In the genomic region with DNA sequence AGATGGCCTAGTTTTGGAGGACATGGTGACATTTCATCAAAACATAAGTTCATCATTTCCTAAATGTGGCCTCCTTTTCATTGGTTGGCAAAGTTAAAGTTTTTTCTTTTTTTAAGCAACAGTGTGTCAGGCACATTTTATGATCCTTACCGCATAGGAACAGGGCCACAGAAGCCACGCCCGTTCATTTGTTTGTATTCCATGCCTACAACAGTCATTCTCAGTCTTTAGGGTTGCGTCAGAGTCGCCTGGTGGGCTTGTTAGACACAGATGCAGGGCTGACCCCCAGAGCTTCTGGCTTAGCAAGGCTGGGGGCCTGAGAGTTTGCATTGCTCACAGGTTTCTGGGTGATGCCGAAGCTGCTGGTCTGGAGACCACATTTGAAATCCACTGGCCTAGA, we compare ENCODE assay signal across 25 cellular contexts.
"Had no signal": no experiment of that assay in that cellular context is flagged by ENCODE, and none has a peak within 500 bp of the region (broad histone marks: within the 10 kb centered on the region; RNA-seq: fewer than 3 reads in every experiment).

No MANE protein-coding gene starts in this region.

- H3K36me3 ChIP-seq: ascending aorta, Peyer's patch had no signal

- H3K4me3 ChIP-seq: ascending aorta, body of pancreas, Peyer's patch had no signal

- H3K9me3 Mint-ChIP-seq: activated naive CD4-positive, alpha-beta T cell treated with anti-CD3 and anti-CD28 coated beads, Interleukin-2, amount 50 U/mL, for 72 hours; activated naive CD8-positive, alpha-beta T cell treated with anti-CD3 and anti-CD28 coated beads, Interleukin-2, amount 50 U/mL, for 24 hours; activated T-cell treated with anti-CD3 and anti-CD28 coated beads, Interleukin-2, amount 50 U/mL, for 24 hours; activated T-helper 1 cell treated with anti-CD3 and anti-CD28 coated beads, Interleukin-12 subunit alpha, Interleukin-12 subunit beta, Interleukin-2, Interleukin-4 antibody, amounts not matched to agents 30 ng/mL and 10 ng/mL and 1 ng/mL, durations not matched to agents 14 hours and 24 hours and 36 hours; T-helper 1 cell treated with Interleukin-12 subunit alpha and Interleukin-12 subunit beta and Interleukin-4 antibody, amounts not matched to agents 30 μg/mL and 1 μg/mL, for 36 hours had no signal

- H3K27ac Mint-ChIP-seq: activated CD8-positive, alpha-beta memory T cell treated with anti-CD3 and anti-CD28 coated beads, Interleukin-2, amount 10 ng/mL, durations not matched to agents 7 days and 5 days; activated naive CD4-positive, alpha-beta T cell treated with anti-CD3 and anti-CD28 coated beads, Interleukin-2, amount 50 U/mL, for 72 hours; activated naive CD8-positive, alpha-beta T cell treated with anti-CD3 and anti-CD28 coated beads, Interleukin-2, amount 50 U/mL, for 24 hours; activated T-cell treated with anti-CD3 and anti-CD28 coated beads, Interleukin-2, amount 50 U/mL, for 24 hours; activated T-helper 1 cell treated with anti-CD3 and anti-CD28 coated beads, Interleukin-12 subunit alpha, Interleukin-12 subunit beta, Interleukin-2, Interleukin-4 antibody, amounts not matched to agents 30 ng/mL and 10 ng/mL and 1 ng/mL, durations not matched to agents 14 hours and 24 hours and 36 hours; T-helper 1 cell treated with Interleukin-12 subunit alpha and Interleukin-12 subunit beta and Interleukin-4 antibody, amounts not matched to agents 30 μg/mL and 1 μg/mL, for 36 hours had no signal

- H3K27me3 ChIP-seq: ascending aorta, body of pancreas, Peyer's patch had no signal

- H3K9me3 ChIP-seq: ascending aorta, body of pancreas, Peyer's patch had no signal

- DNase-seq: activated CD4-positive, alpha-beta T cell treated with anti-CD3 and anti-CD28 coated beads for 4 hours; activated CD4-positive, alpha-beta T cell treated with anti-CD3 and anti-CD28 coated beads, Interleukin-2, amount 50 U/mL, for 48 hours; activated CD8-positive, alpha-beta memory T cell treated with anti-CD3 and anti-CD28 coated beads, Interleukin-2, amount 10 ng/mL, durations not matched to agents 7 days and 5 days; activated effector memory CD4-positive, alpha-beta T cell treated with Interleukin-2 at 50 U/mL for 16 hours; activated naive CD4-positive, alpha-beta T cell treated with Interleukin-2 at 50 U/mL for 16 hours; activated naive CD8-positive, alpha-beta T cell treated with anti-CD3 and anti-CD28 coated beads, Interleukin-2, amount 50 U/mL, for 24 hours; activated T-cell treated with anti-CD3 and anti-CD28 coated beads, Interleukin-2, amount 50 U/mL, for 24 hours; amniotic stem cell; body of pancreas; central memory CD4-positive, alpha-beta T cell; MV-4-11; NCI-H1092 treated with DMSO at 0.1 percent for 48 hours; NCI-H1436; NCI-H1694 treated with DMSO at 0.1 percent for 48 hours; NCI-H2081; NCI-H446; NCI-H524; Peyer's patch; Right ventricle myocardium superior had no signal

- ATAC-seq: activated CD4-positive, CD25-positive, alpha-beta regulatory T cell treated with anti-CD3 and anti-CD28 coated beads, Interleukin-2, amount 50 U/mL, for 24 hours; activated CD8-positive, alpha-beta memory T cell treated with anti-CD3 and anti-CD28 coated beads, Interleukin-2, amount 10 ng/mL, durations not matched to agents 7 days and 5 days; activated naive CD4-positive, alpha-beta T cell treated with anti-CD3 and anti-CD28 coated beads, Interleukin-2, amount 50 U/mL, for 72 hours; activated naive CD8-positive, alpha-beta T cell treated with anti-CD3 and anti-CD28 coated beads, Interleukin-2, amount 50 U/mL, for 24 hours; body of pancreas had no signal

- H3K4me1 ChIP-seq: ascending aorta, Peyer's patch had no signal

- H3K4me3 Mint-ChIP-seq: activated CD8-positive, alpha-beta memory T cell treated with anti-CD3 and anti-CD28 coated beads, Interleukin-2, amount 10 ng/mL, durations not matched to agents 7 days and 5 days; activated naive CD8-positive, alpha-beta T cell treated with anti-CD3 and anti-CD28 coated beads, Interleukin-2, amount 50 U/mL, for 24 hours; activated T-cell treated with anti-CD3 and anti-CD28 coated beads, Interleukin-2, amount 50 U/mL, for 24 hours; activated T-helper 1 cell treated with anti-CD3 and anti-CD28 coated beads, Interleukin-12 subunit alpha, Interleukin-12 subunit beta, Interleukin-2, Interleukin-4 antibody, amounts not matched to agents 30 ng/mL and 10 ng/mL and 1 ng/mL, durations not matched to agents 14 hours and 24 hours and 36 hours; T-helper 1 cell treated with Interleukin-12 subunit alpha and Interleukin-12 subunit beta and Interleukin-4 antibody, amounts not matched to agents 30 μg/mL and 1 μg/mL, for 36 hours had no signal

- H3K36me3 Mint-ChIP-seq: activated CD8-positive, alpha-beta memory T cell treated with anti-CD3 and anti-CD28 coated beads, Interleukin-2, amount 10 ng/mL, durations not matched to agents 7 days and 5 days; activated naive CD4-positive, alpha-beta T cell treated with anti-CD3 and anti-CD28 coated beads, Interleukin-2, amount 50 U/mL, for 72 hours had no signal

- H3K4me1 Mint-ChIP-seq: activated CD8-positive, alpha-beta memory T cell treated with anti-CD3 and anti-CD28 coated beads, Interleukin-2, amount 10 ng/mL, durations not matched to agents 7 days and 5 days; activated naive CD8-positive, alpha-beta T cell treated with anti-CD3 and anti-CD28 coated beads, Interleukin-2, amount 50 U/mL, for 24 hours had no signal

- H3K27ac ChIP-seq: ascending aorta, RWPE1 had no signal
